ENCODE assay signal across 8 cellular contexts in the genomic region with DNA sequence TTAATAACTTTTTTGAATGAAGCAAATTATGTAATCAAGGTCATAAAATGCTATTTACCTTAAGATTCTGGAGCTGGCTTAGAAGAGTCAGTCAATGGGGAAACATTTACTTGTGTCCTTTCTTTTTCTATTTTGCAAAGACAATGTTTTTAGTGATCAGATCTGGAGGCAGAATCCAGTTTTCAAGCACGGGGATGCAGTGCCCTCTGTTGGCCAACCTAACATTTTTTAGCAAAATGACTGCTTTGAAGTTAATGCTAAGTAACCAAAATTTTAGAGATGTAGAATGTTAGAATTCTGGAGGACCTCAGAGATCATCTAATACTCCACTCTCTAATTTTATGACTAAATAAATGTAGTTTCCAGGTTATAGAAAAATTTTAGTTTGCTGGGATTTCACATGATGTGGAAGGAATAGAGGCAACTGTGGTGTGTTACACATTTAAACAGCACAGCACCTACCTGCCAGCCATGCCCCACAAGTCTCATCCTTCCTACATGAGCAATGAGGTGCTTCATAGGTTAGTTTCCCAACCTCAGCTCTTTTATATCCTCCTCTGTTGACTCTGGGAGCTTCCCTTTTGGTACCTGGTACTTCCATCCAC.
DNase-seq lines count a peak whose midpoint lies in the region; ATAC-seq lines count a peak whose summit lies in the region.

No MANE protein-coding gene starts in this region.

- no peak for ATAC-seq in activated CD4-positive, CD25-positive, alpha-beta regulatory T cell treated with anti-CD3 and anti-CD28 coated beads, Interleukin-2, amount 50 U/mL, for 24 hours
- ATAC-seq in GM21723 (IDR thresholded peaks at IDR 0.05; ENCODE audit: unreplicated experiment) (no peak), GM21528 (IDR thresholded peaks at IDR 0.05; ENCODE audit: low FRiP score, unreplicated experiment) (no peak)

- peak; percentile 27 to 57 (median 32) for DNase-seq in activated CD4-positive, CD25-positive, alpha-beta regulatory T cell (lab: John Stamatoyannopoulos, UW)
- DNase-seq in NOMO-1 treated with dmso at 0.1 percent for 144 hours (lab: John Stamatoyannopoulos, UW; ENCODE audit: unreplicated experiment) = peak; percentile 45
- DNase-seq in activated CD8-positive, alpha-beta memory T cell treated with anti-CD3 and anti-CD28 coated beads, Interleukin-2, amount 50 U/mL, for 4 hours = peak; percentile 66
- peak; percentile 22 for DNase-seq in fibroblast of gingiva (ENCODE audit: low read depth)
- DNase-seq in pons (ENCODE audit: low spot score) = peak; percentile 53
